1 cellular context compared by ENCODE assay signal in genomic region chr1:118075116-118075515, GRCh38.
A peak's percentile ranks its signal among the peaks of the same experiment; 100 is the strongest.
TF ChIP-seq lines count a peak whose summit lies in the region.

No MANE protein-coding gene starts in this region.

TF ChIP-seq in HEK293, 187 proteins besides CTCF, POLR2A, EP300 and RAD21 (continued from another document):
- TF ChIP-seq PRDM6 (tag by site-specific recombination; IDR thresholded peaks at IDR 0.05) = no peak
- TF ChIP-seq AEBP2 (tag by site-specific recombination; IDR thresholded peaks at IDR 0.05; ENCODE audit: borderline replicate concordance) = no peak
- TF ChIP-seq GLIS2 (tag by site-specific recombination; IDR thresholded peaks at IDR 0.05) = no peak
- TF ChIP-seq ZBTB21 (tag by site-specific recombination; IDR thresholded peaks at IDR 0.05) = peak; percentile 64; the same call in 1 of the 2 replicates
- peak; percentile 40; the same call in 1 of the 2 replicates for TF ChIP-seq ZEB2 (tag by site-specific recombination; IDR thresholded peaks at IDR 0.05)
- TF ChIP-seq ZNF707 (tag by site-specific recombination; IDR thresholded peaks at IDR 0.05) = no peak
- TF ChIP-seq OVOL3 (tag by site-specific recombination; IDR thresholded peaks at IDR 0.05) = no peak
- TF ChIP-seq PRDM10 (tag by site-specific recombination; IDR thresholded peaks at IDR 0.05) = no peak
- peak; percentile 83 for TF ChIP-seq ZNF629 (tag by site-specific recombination; IDR thresholded peaks at IDR 0.05)
- TF ChIP-seq ZNF274 (IDR thresholded peaks at IDR 0.05; ENCODE audit: low read length) = no peak
- TF ChIP-seq ZNF274 (tag by site-specific recombination; IDR thresholded peaks at IDR 0.05; ENCODE audit: borderline replicate concordance) = no peak
- TF ChIP-seq ZNF626 (tag by site-specific recombination; IDR thresholded peaks at IDR 0.05) = no peak
- TF ChIP-seq ZNF416 (tag by site-specific recombination; IDR thresholded peaks at IDR 0.05) = no peak
- TF ChIP-seq ZNF23 (tag by site-specific recombination; IDR thresholded peaks at IDR 0.05; ENCODE audit: borderline replicate concordance) = no peak
- no peak for TF ChIP-seq ZNF426 (tag by site-specific recombination; IDR thresholded peaks at IDR 0.05)
- TF ChIP-seq ZNF558 (tag by site-specific recombination; IDR thresholded peaks at IDR 0.05) = no peak
- no peak for TF ChIP-seq ZNF549 (tag by site-specific recombination; IDR thresholded peaks at IDR 0.05)
- TF ChIP-seq ZNF701 (tag by site-specific recombination; IDR thresholded peaks at IDR 0.05) = no peak
- no peak for TF ChIP-seq ZNF221 (tag by site-specific recombination; IDR thresholded peaks at IDR 0.05; ENCODE audit: borderline replicate concordance)
- TF ChIP-seq ZNF571 (tag by site-specific recombination; IDR thresholded peaks at IDR 0.05) = no peak
- no peak for TF ChIP-seq ZNF529 (tag by site-specific recombination; IDR thresholded peaks at IDR 0.05; ENCODE audit: insufficient replicate concordance)
- no peak for TF ChIP-seq ZNF155 (tag by site-specific recombination; IDR thresholded peaks at IDR 0.05)
- TF ChIP-seq HIC1 (tag by site-specific recombination; IDR thresholded peaks at IDR 0.05) = no peak
- TF ChIP-seq ZNF561 (tag by site-specific recombination; IDR thresholded peaks at IDR 0.05; ENCODE audit: borderline replicate concordance) = no peak
- TF ChIP-seq ZBTB17 (tag by site-specific recombination; IDR thresholded peaks at IDR 0.05) = no peak
- TF ChIP-seq ZNF394 (tag by site-specific recombination; IDR thresholded peaks at IDR 0.05; ENCODE audit: borderline replicate concordance) = no peak
- no peak for TF ChIP-seq ZNF280D (tag by site-specific recombination; IDR thresholded peaks at IDR 0.05)
- TF ChIP-seq ZNF292 (tag by site-specific recombination; IDR thresholded peaks at IDR 0.05; ENCODE audit: borderline replicate concordance, low read depth) = no peak
- TF ChIP-seq ZFP69B (tag by site-specific recombination; IDR thresholded peaks at IDR 0.05) = no peak
- TF ChIP-seq ZNF76 (tag by site-specific recombination; IDR thresholded peaks at IDR 0.05; ENCODE audit: borderline replicate concordance, low read depth) = no peak
- TF ChIP-seq ZNF202 (tag by site-specific recombination; IDR thresholded peaks at IDR 0.05; ENCODE audit: borderline replicate concordance) = no peak
- no peak for TF ChIP-seq ZNF391 (tag by site-specific recombination; IDR thresholded peaks at IDR 0.05; ENCODE audit: borderline replicate concordance, low read depth)
- TF ChIP-seq ZNF843 (tag by site-specific recombination; IDR thresholded peaks at IDR 0.05) = no peak
